ENCODE assay signal across 12 cellular contexts in the genomic region with DNA sequence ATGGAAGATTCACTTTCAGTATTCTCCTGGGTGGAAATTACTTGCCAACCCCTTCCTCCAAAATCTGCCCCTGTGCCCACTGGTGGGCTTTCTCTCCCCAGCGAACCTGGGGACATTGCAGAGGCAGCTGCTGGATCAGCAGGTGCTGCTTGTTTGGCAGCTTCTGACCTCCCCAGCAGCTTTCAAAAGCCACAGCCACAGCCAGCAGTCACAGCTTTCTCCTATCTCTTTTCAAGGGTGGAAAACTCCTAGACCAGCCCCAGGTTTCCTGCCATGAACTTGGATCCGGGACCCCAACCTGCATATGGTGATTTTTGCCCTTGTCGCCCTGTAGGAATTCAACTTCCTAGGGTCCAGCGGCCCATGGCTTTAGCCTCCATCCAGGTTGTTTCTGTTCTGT.
DNase-seq lines count a peak whose midpoint lies in the region; ATAC-seq and TF ChIP-seq lines count a peak whose summit lies in the region.
"Had no signal": no experiment of that assay in that cellular context is flagged by ENCODE, and none has a peak within 500 bp of the region (broad histone marks: within the 10 kb centered on the region; RNA-seq: fewer than 3 reads in every experiment).

No MANE protein-coding gene starts in this region.

- no peak overlapping the region for H3K9ac ChIP-seq in mesendoderm (ENCODE audit: low read length)
- H3K9ac ChIP-seq: BLaER1 had no signal

- H3K27me3 Mint-ChIP-seq in WTC11 (ENCODE audit: low read depth) = no peaks in the 10 kb centered on the region
- H3K27me3 Mint-ChIP-seq: CD8-positive, alpha-beta memory T cell had no signal

- no peaks in the 10 kb centered on the region for H3K79me2 ChIP-seq in mesendoderm (ENCODE audit: control insufficient read depth, insufficient read depth, low read length)

- no peaks in the 10 kb centered on the region for H3K9me3 ChIP-seq in body of pancreas
- H3K9me3 ChIP-seq: Caco-2 had no signal

- no peak overlapping the region for H3K4ac ChIP-seq in mesendoderm (ENCODE audit: low read depth, low read length)

- H3K4me3 ChIP-seq in mesendoderm (ENCODE audit: low read length) = no peak overlapping the region
- H3K4me3 ChIP-seq in body of pancreas = no peak overlapping the region
- H3K4me3 ChIP-seq: BLaER1 had no signal

- no peak overlapping the region for H2BK120ac ChIP-seq in mesendoderm (ENCODE audit: low read depth, low read length)

- DNase-seq in NCI-H2171 treated with DMSO at 0.1 percent for 48 hours (lab: John Stamatoyannopoulos, UW) (peak; percentile 5), NCI-H2171 (lab: John Stamatoyannopoulos, UW) (no peak), WTC11 (ENCODE audit: low spot score) (peak; percentile 10), mesendoderm (peak; percentile 5), left lobe of liver (ENCODE audit: low spot score) (no peak), body of pancreas (no peak), NOMO-1 treated with DMSO at 0.1 percent for 48 hours (lab: John Stamatoyannopoulos, UW; ENCODE audit: unreplicated experiment) (no peak)
- DNase-seq: 8988T; AML-193; Caco-2; CD8-positive, alpha-beta memory T cell had no signal

- H3K79me1 ChIP-seq in mesendoderm (ENCODE audit: low read length) = no peaks in the 10 kb centered on the region

- CTCF ChIA-PET in WTC11 (lab: Charles Lee) = no interaction called here

- H3K36me3 ChIP-seq in mesendoderm (ENCODE audit: control insufficient read depth, insufficient read depth, low read length) = no peaks in the 10 kb centered on the region
- H3K36me3 ChIP-seq in body of pancreas (replicated peaks in 1 of 2; ENCODE audit: insufficient read depth in 1 of 2, low read depth in 2 of 2) = no peaks in the 10 kb centered on the region
- H3K36me3 ChIP-seq: BLaER1 had no signal

- no peak overlapping the region for H3K27ac ChIP-seq in mesendoderm (ENCODE audit: low read depth, low read length)
- H3K27ac ChIP-seq in body of pancreas = no peak overlapping the region
- H3K27ac ChIP-seq: BLaER1 had no signal

- H2AK5ac ChIP-seq in mesendoderm (ENCODE audit: low read length) = no peak overlapping the region

- no peak overlapping the region for H3K56ac ChIP-seq in mesendoderm (ENCODE audit: low read length)

- H3K4me2 ChIP-seq in mesendoderm (ENCODE audit: low read length) = no peak overlapping the region
- H3K4me2 ChIP-seq: BLaER1 had no signal

- H3K4me3 Mint-ChIP-seq in WTC11 = no peak overlapping the region
- H3K4me3 Mint-ChIP-seq: CD8-positive, alpha-beta memory T cell had no signal

- WGBS in mesendoderm (ENCODE audit: extremely low coverage, insufficient coverage, low lambda C conversion rate) = no CpG with 5 or more reads among the region's 4 CpGs
- WGBS in body of pancreas, 2 donors = 77% methylated on average over 4 of the region's 4 CpGs

- H4K8ac ChIP-seq in mesendoderm (ENCODE audit: low read depth, low read length) = no peak overlapping the region

- TF ChIP-seq POLR2A in body of pancreas (IDR thresholded peaks at IDR 0.05) = no peak

- no peak overlapping the region for H2BK5ac ChIP-seq in mesendoderm (ENCODE audit: low read length)

- no peak overlapping the region for H3K23ac ChIP-seq in mesendoderm (ENCODE audit: low read length)

- H3K4me1 ChIP-seq in mesendoderm (ENCODE audit: control insufficient read depth, low read depth, low read length) (no peaks in the 10 kb centered on the region), body of pancreas (no peaks in the 10 kb centered on the region)
- H3K4me1 ChIP-seq: BLaER1, Caco-2 had no signal

- ATAC-seq in WTC11 (peak; percentile 47), left lobe of liver (no peak), body of pancreas (no peak)

- H3K27me3 ChIP-seq in mesendoderm (ENCODE audit: insufficient read depth, low read length, poor library complexity) = no peaks in the 10 kb centered on the region
- no peaks in the 10 kb centered on the region for H3K27me3 ChIP-seq in body of pancreas
- H3K27me3 ChIP-seq: BLaER1 had no signal

- intact Hi-C loops in body of pancreas (cut with DNase I) = no loop called here

- no peak overlapping the region for H3K18ac ChIP-seq in mesendoderm (ENCODE audit: low read length)

- peaks cover 13% of the 10 kb centered on the region for H3K36me3 Mint-ChIP-seq in WTC11
- H3K36me3 Mint-ChIP-seq: CD8-positive, alpha-beta memory T cell had no signal

- no peak overlapping the region for H3K27ac Mint-ChIP-seq in WTC11
- H3K27ac Mint-ChIP-seq: CD8-positive, alpha-beta memory T cell had no signal

- H4K5ac ChIP-seq in mesendoderm (ENCODE audit: low read length) = no peak overlapping the region

- H3K9me3 Mint-ChIP-seq in WTC11 = peaks cover 17% of the 10 kb centered on the region

- no peak for TF ChIP-seq CTCF in WTC11 (IDR thresholded peaks at IDR 0.05)
- no peak for TF ChIP-seq CTCF in body of pancreas (IDR thresholded peaks at IDR 0.05)

- peaks cover 3% of the 10 kb centered on the region; the same call in 1 of the 2 replicates for H3K4me1 Mint-ChIP-seq in WTC11
- H3K4me1 Mint-ChIP-seq: CD8-positive, alpha-beta memory T cell had no signal

- POLR2A ChIA-PET in WTC11 (lab: Charles Lee) = no interaction called here

- H2BK15ac ChIP-seq in mesendoderm (replicated peaks; ENCODE audit: low read depth) = no peak overlapping the region

TF ChIP-seq in WTC11, 78 proteins besides CTCF, POLR2A, EP300 and RAD21 (continues in another document):
- TF ChIP-seq ZNF121 (CRISPR knock-in tag; IDR thresholded peaks at IDR 0.05) (no peak), MAX (CRISPR knock-in tag; IDR thresholded peaks at IDR 0.05) (no peak), ATF2 (CRISPR knock-in tag; IDR thresholded peaks at IDR 0.05; ENCODE audit: borderline replicate concordance, low read depth) (no peak), FOXP1 (CRISPR knock-in tag; IDR thresholded peaks at IDR 0.05; ENCODE audit: borderline replicate concordance) (no peak), E2F5 (CRISPR knock-in tag; IDR thresholded peaks at IDR 0.05) (no peak), RELA (CRISPR knock-in tag; IDR thresholded peaks at IDR 0.05; ENCODE audit: borderline replicate concordance) (no peak), MLX (CRISPR knock-in tag; IDR thresholded peaks at IDR 0.05) (no peak), ETV6 (CRISPR knock-in tag; IDR thresholded peaks at IDR 0.05) (no peak), GRHL2 (CRISPR knock-in tag; IDR thresholded peaks at IDR 0.05; ENCODE audit: insufficient replicate concordance, severe bottlenecking) (no peak), ZMAT4 (CRISPR knock-in tag; IDR thresholded peaks at IDR 0.05) (no peak), ZNF671 (CRISPR knock-in tag; IDR thresholded peaks at IDR 0.05) (no peak)
- TF ChIP-seq, protein P1, sequence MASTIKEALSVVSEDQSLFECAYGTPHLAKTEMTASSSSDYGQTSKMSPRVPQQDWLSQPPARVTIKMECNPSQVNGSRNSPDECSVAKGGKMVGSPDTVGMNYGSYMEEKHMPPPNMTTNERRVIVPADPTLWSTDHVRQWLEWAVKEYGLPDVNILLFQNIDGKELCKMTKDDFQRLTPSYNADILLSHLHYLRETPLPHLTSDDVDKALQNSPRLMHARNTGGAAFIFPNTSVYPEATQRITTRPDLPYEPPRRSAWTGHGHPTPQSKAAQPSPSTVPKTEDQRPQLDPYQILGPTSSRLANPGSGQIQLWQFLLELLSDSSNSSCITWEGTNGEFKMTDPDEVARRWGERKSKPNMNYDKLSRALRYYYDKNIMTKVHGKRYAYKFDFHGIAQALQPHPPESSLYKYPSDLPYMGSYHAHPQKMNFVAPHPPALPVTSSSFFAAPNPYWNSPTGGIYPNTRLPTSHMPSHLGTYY (CRISPR knock-in tag; IDR thresholded peaks at IDR 0.05) = no peak
- TF ChIP-seq, protein P2, sequence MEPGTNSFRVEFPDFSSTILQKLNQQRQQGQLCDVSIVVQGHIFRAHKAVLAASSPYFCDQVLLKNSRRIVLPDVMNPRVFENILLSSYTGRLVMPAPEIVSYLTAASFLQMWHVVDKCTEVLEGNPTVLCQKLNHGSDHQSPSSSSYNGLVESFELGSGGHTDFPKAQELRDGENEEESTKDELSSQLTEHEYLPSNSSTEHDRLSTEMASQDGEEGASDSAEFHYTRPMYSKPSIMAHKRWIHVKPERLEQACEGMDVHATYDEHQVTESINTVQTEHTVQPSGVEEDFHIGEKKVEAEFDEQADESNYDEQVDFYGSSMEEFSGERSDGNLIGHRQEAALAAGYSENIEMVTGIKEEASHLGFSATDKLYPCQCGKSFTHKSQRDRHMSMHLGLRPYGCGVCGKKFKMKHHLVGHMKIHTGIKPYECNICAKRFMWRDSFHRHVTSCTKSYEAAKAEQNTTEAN (CRISPR knock-in tag; IDR thresholded peaks at IDR 0.05) = no peak

Comparison
In these comparisons a context has a peak if more than half of its experiments do, and no peak if none do; other contexts are left out.
1. DNase-seq: peak in NCI-H2171 treated with DMSO at 0.1 percent for 48 hours (single experiment), WTC11 (single experiment) and mesendoderm (single experiment); none in NCI-H2171 (single experiment), left lobe of liver (single experiment), body of pancreas (0 of 4) and NOMO-1 treated with DMSO at 0.1 percent for 48 hours (single experiment).